ENCODE assay signal across 12 cellular contexts in genomic region chr12:54959291-54960018, GRCh38. TPM values are rescaled to one million over a fixed set of nuclear protein-coding genes. Genes with fewer than 3 reads are reported as not detected.
DNase-seq lines count a peak whose midpoint lies in the region; ATAC-seq, FAIRE-seq and TF ChIP-seq lines count a peak whose summit lies in the region.
"Had no signal": no experiment of that assay in that cellular context is flagged by ENCODE, and none has a peak within 500 bp of the region (broad histone marks: within the 10 kb centered on the region; RNA-seq: fewer than 3 reads in every experiment).

No MANE protein-coding gene starts in this region.

- H2AK5ac ChIP-seq in H1 (ENCODE audit: low read depth, low read length), result no peak overlapping the region

- no peak overlapping the region for H3K14ac ChIP-seq in H1 (ENCODE audit: insufficient read length)

- peaks cover 0 to 5% (median 0%) of the 10 kb centered on the region in 4 experiments; a peak in 2 of 7 replicates for H3K4me1 ChIP-seq in H1 (replicated peaks in 1 of 4; ENCODE audit: control insufficient read depth in 3 of 4, insufficient read depth in 4 of 4, low read length in 3 of 4)

- CTCF ChIA-PET in H1 (lab: Charles Lee; ENCODE audit: partially characterized antibody), result interaction anchor here (0.7 to 7.1 kb wide), 12 partner anchors 11 to 363 kb away, joined by 3 to 89 read pairs (median 8); partner anchors contain the start of gene MUCL1

- no peak overlapping the region for H4K8ac ChIP-seq in H1 (ENCODE audit: extremely low read depth, insufficient read depth, low read length)

- H2BK120ac ChIP-seq in H1 (replicated peaks; ENCODE audit: low read depth, low read length), result no peak overlapping the region

- H3K27ac ChIP-seq in H1 (ENCODE audit: low read depth, low read length), result no peak overlapping the region

- H2BK15ac ChIP-seq in H1 (ENCODE audit: low read length), result no peak overlapping the region

- H3K79me1 ChIP-seq in H1 (ENCODE audit: low read depth, low read length), result no peaks in the 10 kb centered on the region

- ATAC-seq in GM18505 (IDR thresholded peaks at IDR 0.05; ENCODE audit: unreplicated experiment) (peak; percentile 48), GM21360 (IDR thresholded peaks at IDR 0.05; ENCODE audit: unreplicated experiment) (peak; percentile 75), HG03378 (IDR thresholded peaks at IDR 0.05; ENCODE audit: unreplicated experiment) (peak; percentile 78)

- peak overlapping the region; percentile 78 for H2AFZ ChIP-seq in H1 (ENCODE audit: low read length)

- POLR2A ChIA-PET in H1 (lab: Charles Lee; ENCODE audit: partially characterized antibody), result no interaction called here

- no peak overlapping the region for H3K18ac ChIP-seq in H1 (ENCODE audit: extremely low read depth, low read length)

- H4K20me1 ChIP-seq in H1 (replicated peaks in 1 of 2; ENCODE audit: control insufficient read depth in 1 of 2, insufficient read depth in 2 of 2, low read length in 2 of 2), result no peaks in the 10 kb centered on the region

- no peak overlapping the region for H3K23ac ChIP-seq in H1 (ENCODE audit: insufficient read length)

- 86% methylated on average over 10 of the region's 10 CpGs; no CpG with 5 or more reads in 1 of the 2 experiments for WGBS in H1 (ENCODE audit: extremely low coverage in 1 of 2, insufficient coverage in 1 of 2, insufficient read length in 1 of 2, insufficient replicate concordance in 2 of 2, low coverage in 1 of 2, low lambda C conversion rate in 2 of 2, missing lambda C conversion rate in 1 of 2), 2 experiments

- no peaks in the 10 kb centered on the region for H3K79me2 ChIP-seq in H1 (ENCODE audit: control insufficient read depth in 1 of 2, insufficient read depth in 2 of 2, low read length in 2 of 2)

- no peaks in the 10 kb centered on the region for H3K36me3 ChIP-seq in H1 (ENCODE audit: control insufficient read depth in 2 of 4, insufficient read depth in 4 of 4, low read length in 3 of 4)

- H2BK12ac ChIP-seq in H1 (ENCODE audit: low read depth, low read length), result no peak overlapping the region

- TF ChIP-seq POLR2A in GM18505 (IDR thresholded peaks at IDR 0.05; ENCODE audit: borderline replicate concordance, extremely low read depth, insufficient read depth, insufficient read length) (no peak), H1 (IDR thresholded peaks at IDR 0.05; ENCODE audit: control extremely low read depth in 1 of 2, low read depth in 2 of 2, low read length in 2 of 2) (no peak)

- no peak overlapping the region for H3K9ac ChIP-seq in H1 (replicated peaks in 1 of 4; ENCODE audit: extremely low read depth in 1 of 4, low read depth in 3 of 4, low read length in 3 of 4)

- H2BK20ac ChIP-seq in H1 (ENCODE audit: low read length), result no peak overlapping the region

- H3K27me3 ChIP-seq in H1 (replicated peaks in 1 of 4; ENCODE audit: control insufficient read depth in 3 of 4, extremely low read depth in 1 of 4, insufficient read depth in 3 of 4, low read length in 3 of 4), result no peaks in the 10 kb centered on the region

- no peak for TF ChIP-seq RAD21 in H1 (IDR thresholded peaks at IDR 0.05 in 1 of 2, conservative IDR thresholded peaks at IDR 0.05 in 1 of 2; ENCODE audit: low read depth in 2 of 2, low read length in 2 of 2)

- H3K56ac ChIP-seq in H1 (replicated peaks; ENCODE audit: insufficient read length, low read depth, low read length), result no peak overlapping the region

- no peak overlapping the region for H2BK5ac ChIP-seq in H1 (ENCODE audit: low read depth, low read length)

- no peak for FAIRE-seq in H1 (lab: Jason Lieb, UNC)
- FAIRE-seq: astrocyte had no signal

- no peak overlapping the region for H3K4me3 ChIP-seq in H1 (ENCODE audit: extremely low read depth in 1 of 4, insufficient read depth in 2 of 4, low read depth in 3 of 4, low read length in 4 of 4)

- H3K23me2 ChIP-seq in H1 (ENCODE audit: low read depth, low read length), result no peaks in the 10 kb centered on the region

- DNase-seq in H1 (ENCODE audit: low read depth in 1 of 2, low spot score in 2 of 2), result no peak
- DNase-seq in epidermal melanocyte (ENCODE audit: insufficient read length, low spot score), result no peak
- no peak for DNase-seq in T1000 (lab: John Stamatoyannopoulos, UW)
- no peak for DNase-seq in ecto neural progenitor cell (ENCODE audit: low spot score)
- no peak for DNase-seq in Ammon's horn (ENCODE audit: low spot score)
- DNase-seq: GDM1; NCI-H2081; stimulated activated CD4-positive, alpha-beta T cell treated with anti-CD3 and anti-CD28 coated beads, Interleukin-15, amount 100 ng/mL, for 24 hours had no signal

- no peak for TF ChIP-seq CTCF in H1 (IDR thresholded peaks at IDR 0.05; ENCODE audit: control extremely low read depth in 1 of 3, insufficient read depth in 1 of 3, low read depth in 1 of 3, low read length in 3 of 3)

- H4K5ac ChIP-seq in H1 (ENCODE audit: insufficient read length, low read depth, low read length), result no peak overlapping the region

- TF ChIP-seq EP300 in H1 (IDR thresholded peaks at IDR 0.05; ENCODE audit: borderline replicate concordance in 1 of 2, low read depth in 2 of 2, low read length in 2 of 2), result no peak

- H3K9me3 ChIP-seq in H1 (ENCODE audit: insufficient read depth in 2 of 2, low read depth in 1 of 2, low read length in 1 of 2), result no peaks in the 10 kb centered on the region

- H3K4ac ChIP-seq in H1 (replicated peaks; ENCODE audit: insufficient read length, low read depth, low read length), result no peak overlapping the region

- no peak overlapping the region for H3K4me2 ChIP-seq in H1 (ENCODE audit: insufficient read depth in 1 of 2, low read depth in 2 of 2, low read length in 2 of 2)

- no peak overlapping the region for H4K91ac ChIP-seq in H1 (replicated peaks; ENCODE audit: insufficient read length, low read length)

TF ChIP-seq in H1, 55 proteins besides CTCF, POLR2A, EP300 and RAD21 (continues in another document):
- TF ChIP-seq EGR1 (IDR thresholded peaks at IDR 0.05; ENCODE audit: borderline replicate concordance, low read depth, low read length) (no peak), RXRA (IDR thresholded peaks at IDR 0.05; ENCODE audit: insufficient read depth, low read depth, low read length) (no peak), ZNF274 (IDR thresholded peaks at IDR 0.05; ENCODE audit: borderline replicate concordance, extremely low read depth, low read length) (no peak), GABPA (IDR thresholded peaks at IDR 0.05; ENCODE audit: borderline replicate concordance, insufficient read depth, low read length) (no peak), SIX5 (IDR thresholded peaks at IDR 0.05; ENCODE audit: low read depth, low read length) (no peak), KDM4A (IDR thresholded peaks at IDR 0.05; ENCODE audit: low read depth, low read length, severe bottlenecking) (no peak), ATF3 (IDR thresholded peaks at IDR 0.05; ENCODE audit: insufficient read depth, low read depth, low read length) (no peak), JUND (IDR thresholded peaks at IDR 0.05; ENCODE audit: low read length) (no peak), JUN (IDR thresholded peaks at IDR 0.05; ENCODE audit: low read depth, low read length) (no peak), SIN3A (conservative IDR thresholded peaks at IDR 0.05 in 1 of 2, IDR thresholded peaks at IDR 0.05 in 1 of 2; ENCODE audit: low read depth in 1 of 2, low read length in 2 of 2) (no peak), MAX (IDR thresholded peaks at IDR 0.05) (no peak), TAF1 (IDR thresholded peaks at IDR 0.05; ENCODE audit: low read depth, low read length) (no peak), CHD2 (IDR thresholded peaks at IDR 0.05; ENCODE audit: low read length) (no peak), KDM1A (IDR thresholded peaks at IDR 0.05; ENCODE audit: borderline replicate concordance, low read length) (no peak), SAP30 (IDR thresholded peaks at IDR 0.05; ENCODE audit: insufficient read depth, insufficient replicate concordance, low read length) (no peak)

RNA-seq across cellular contexts. Expression of gene TESPA1, which starts 25.1 kb away (rescaled TPM):
- total RNA-seq in H1 (2021; fragmentation: NEBNext Ultra II Directional; extraction: Animal tissue kit (Norgen Biotek cat#: 25700)), result not detected in 2 replicates
- polyA plus RNA-seq in H1 (2011; rRNA removed), result not detected in 2 replicates
- not detected for polyA plus RNA-seq in H1 (2011; cell fraction: cytosol; rRNA removed)
- polyA plus RNA-seq in H1 (2011; cell fraction: nucleus; rRNA removed), result 0.07 TPM
- not detected in 4 replicates for polyA plus RNA-seq in H1 (2012, experiment 1 of 2)
- polyA plus RNA-seq in H1 (2012, experiment 2 of 2), result not detected
- polyA plus RNA-seq in H1 (2013, experiment 1 of 2), result 0.10 TPM
- polyA plus RNA-seq in H1 (2013, experiment 2 of 2), result 0.07 TPM
- polyA minus RNA-seq in H1 (2011; rRNA and poly(A)+ RNA removed), result 0.19 TPM in 1 of 2 replicates, not detected in the other
- polyA minus RNA-seq in H1 (2011; cell fraction: cytosol; rRNA and poly(A)+ RNA removed), result not detected
- polyA minus RNA-seq in H1 (2011; cell fraction: nucleus; rRNA and poly(A)+ RNA removed), result not detected
